In the genomic region with DNA sequence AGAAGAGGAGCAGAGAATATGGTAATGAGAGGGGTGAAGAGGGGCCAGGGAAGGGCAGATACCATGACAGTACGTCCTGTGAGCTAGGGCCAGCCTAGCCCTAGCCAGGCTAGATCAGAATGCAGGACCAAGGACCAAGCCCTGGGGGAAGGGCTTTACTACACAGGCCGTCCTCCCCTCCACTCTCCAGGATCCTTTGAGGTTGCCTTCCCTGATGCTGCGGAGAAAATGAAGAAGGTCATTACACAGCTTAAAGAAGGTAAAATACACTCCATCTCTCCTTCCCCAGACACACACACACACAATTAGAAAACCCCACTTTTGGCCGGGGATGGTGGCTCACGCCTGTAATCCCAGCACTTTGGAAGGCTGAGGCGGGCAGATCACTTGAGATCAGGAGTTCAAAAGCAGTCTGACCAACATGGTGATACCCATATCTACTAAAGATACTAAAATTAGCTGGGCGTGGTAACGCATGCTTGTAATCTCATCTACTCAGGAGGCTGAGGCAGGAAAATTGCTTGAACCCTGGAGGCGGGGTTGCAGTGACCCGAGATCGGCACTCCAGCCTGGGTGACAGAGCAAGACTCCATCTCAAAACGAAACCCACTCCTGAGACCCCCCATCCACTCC, we compare ENCODE assay signal across 15 cellular contexts. TPM values are rescaled to one million over a fixed set of nuclear protein-coding genes. Genes with fewer than 3 reads are reported as not detected.
DNase-seq lines count a peak whose midpoint lies in the region; ATAC-seq, FAIRE-seq and TF ChIP-seq lines count a peak whose summit lies in the region.
"Had no signal": no experiment of that assay in that cellular context is flagged by ENCODE, and none has a peak within 500 bp of the region (broad histone marks: within the 10 kb centered on the region; RNA-seq: fewer than 3 reads in every experiment).

No MANE protein-coding gene starts in this region.

- peak overlapping the region; percentile 21 to 61 (median 38) for H3K4me3 Mint-ChIP-seq in IgD-negative memory B cell
- no peak overlapping the region for H3K4me3 Mint-ChIP-seq in activated CD4-positive, alpha-beta T cell treated with anti-CD3 and anti-CD28 coated beads, Interleukin-2, amount 10 ng/mL, durations not matched to agents 24 days and 14 days

- TF ChIP-seq EP300 in A549 (IDR thresholded peaks at IDR 0.05) (no peak), esophagus muscularis mucosa (IDR thresholded peaks at IDR 0.05) (no peak)

- H3K27ac Mint-ChIP-seq in IgD-negative memory B cell: no peak overlapping the region
- no peak overlapping the region for H3K27ac Mint-ChIP-seq in activated CD4-positive, alpha-beta T cell treated with anti-CD3 and anti-CD28 coated beads, Interleukin-2, amount 10 ng/mL, durations not matched to agents 24 days and 14 days
- H3K27ac Mint-ChIP-seq: T-helper 1 cell treated with Interleukin-12 subunit alpha and Interleukin-12 subunit beta and Interleukin-4 antibody, amounts not matched to agents 30 μg/mL and 1 μg/mL, for 36 hours had no signal

- H3K27ac ChIP-seq in A549 (no peak overlapping the region), esophagus muscularis mucosa (replicated peaks in 1 of 4) (peak overlapping the region; percentile 88 to 94 (median 92)), parathyroid adenoma (no peak overlapping the region)
- H3K27ac ChIP-seq in effector memory CD4-positive, alpha-beta T cell (ENCODE audit: insufficient read depth, low read length, poor library complexity, severe bottlenecking): no peak overlapping the region

- POLR2A ChIA-PET in A549 (lab: Yijun Ruan, JAX): interaction anchor here (1.1 to 1.4 kb wide), 2 partner anchors 12 to 362 kb away, joined by 3 to 5 read pairs; no protein-coding TSS in a partner anchor

- no peak overlapping the region for H3K4me2 ChIP-seq in A549
- H3K4me2 ChIP-seq in parathyroid adenoma (ENCODE audit: low read length): peak overlapping the region; percentile 83

- H3K36me3 ChIP-seq in esophagus muscularis mucosa (peaks cover 19 to 74% (median 54%) of the 10 kb centered on the region in 4 donors), parathyroid adenoma (ENCODE audit: control insufficient read depth, insufficient read depth, low read length) (no peaks in the 10 kb centered on the region)
- no peaks in the 10 kb centered on the region for H3K36me3 ChIP-seq in effector memory CD4-positive, alpha-beta T cell (ENCODE audit: control insufficient read depth, insufficient read depth, low read length)

- peaks cover 21% of the 10 kb centered on the region for H3K27me3 Mint-ChIP-seq in IgD-negative memory B cell
- peaks cover 3% of the 10 kb centered on the region for H3K27me3 Mint-ChIP-seq in activated CD4-positive, alpha-beta T cell treated with anti-CD3 and anti-CD28 coated beads, Interleukin-2, amount 10 ng/mL, durations not matched to agents 24 days and 14 days

- intact Hi-C loops in esophagus muscularis mucosa (cut with DNase I) (loop anchor here (2.0 to 10.0 kb wide), 2 partner anchors 13 to 337 kb away; a partner anchor contains a TSS), sciatic nerve (cut with DNase I) (no loop called here)
- intact Hi-C loops in activated CD4-positive, alpha-beta T cell treated with anti-CD3 and anti-CD28 coated beads, Interleukin-2, amount 10 ng/mL, durations not matched to agents 24 days and 14 days (cut with micrococcal nuclease): no loop called here

- H3K4me3 ChIP-seq in A549 (no peak overlapping the region), esophagus muscularis mucosa (no peak overlapping the region), parathyroid adenoma (ENCODE audit: low read depth, low read length) (peak overlapping the region; percentile 81)
- no peak overlapping the region for H3K4me3 ChIP-seq in effector memory CD4-positive, alpha-beta T cell (ENCODE audit: insufficient read depth, low read depth, low read length, poor library complexity, severe bottlenecking)
- H3K4me3 ChIP-seq: MG63 had no signal

- no peak overlapping the region for H3K9ac ChIP-seq in parathyroid adenoma

- H3K27me3 ChIP-seq in esophagus muscularis mucosa (no peaks in the 10 kb centered on the region), parathyroid adenoma (ENCODE audit: control insufficient read depth, insufficient read depth, low read length) (no peaks in the 10 kb centered on the region)
- no peaks in the 10 kb centered on the region for H3K27me3 ChIP-seq in effector memory CD4-positive, alpha-beta T cell (replicated peaks; ENCODE audit: control insufficient read depth, insufficient read depth, low read length, poor library complexity, severe bottlenecking)
- H3K27me3 ChIP-seq: MG63 had no signal

- H3K9me3 ChIP-seq in A549: no peaks in the 10 kb centered on the region
- H3K9me3 ChIP-seq in esophagus muscularis mucosa: no peaks in the 10 kb centered on the region
- H3K9me3 ChIP-seq in parathyroid adenoma (ENCODE audit: control insufficient read depth, low read length): no peaks in the 10 kb centered on the region
- no peaks in the 10 kb centered on the region for H3K9me3 ChIP-seq in effector memory CD4-positive, alpha-beta T cell (ENCODE audit: control insufficient read depth, low read length)
- H3K9me3 ChIP-seq: MG63 had no signal

- H3K9me3 Mint-ChIP-seq in IgD-negative memory B cell: peaks cover 0 to 6% (median 0%) of the 10 kb centered on the region in 3 donors
- no peaks in the 10 kb centered on the region for H3K9me3 Mint-ChIP-seq in activated CD4-positive, alpha-beta T cell treated with anti-CD3 and anti-CD28 coated beads, Interleukin-2, amount 10 ng/mL, durations not matched to agents 24 days and 14 days
- H3K9me3 Mint-ChIP-seq: activated T-helper 2 cell treated with anti-CD3 and anti-CD28 coated beads, Interferon-gamma antibody, Interleukin-2, Interleukin-4, amounts not matched to agents 10 μg/mL and 5 μg/mL and 100 μg/mL, durations not matched to agents 14 hours and 24 hours and 36 hours had no signal

- no peak for FAIRE-seq in A549 (lab: Jason Lieb, UNC)
- FAIRE-seq: urothelium cell line had no signal

- no peak for DNase-seq in A549 (ENCODE audit: low read depth in 1 of 2, low spot score in 1 of 2)
- no peak for DNase-seq in esophagus muscularis mucosa (ENCODE audit: extremely low spot score)
- no peak for DNase-seq in activated CD4-positive, alpha-beta T cell treated with anti-CD3 and anti-CD28 coated beads, Interleukin-2, amount 10 ng/mL, durations not matched to agents 24 days and 14 days
- DNase-seq in effector memory CD4-positive, alpha-beta T cell: no peak
- DNase-seq in sciatic nerve (ENCODE audit: low spot score): no peak
- DNase-seq: DMS79, MG63, NCI-H2227 treated with DMSO at 0.1 percent for 48 hours had no signal

- no peaks in the 10 kb centered on the region for H3K79me2 ChIP-seq in parathyroid adenoma

- ATAC-seq in A549 (no peak), GM18867 (IDR thresholded peaks at IDR 0.05; ENCODE audit: unreplicated experiment) (no peak), sciatic nerve (no peak)

- peaks cover 28% of the 10 kb centered on the region; the same call in 2 of the 3 replicates for H3K4me1 ChIP-seq in A549
- H3K4me1 ChIP-seq in esophagus muscularis mucosa: peaks cover 34 to 47% (median 41%) of the 10 kb centered on the region in 4 donors
- H3K4me1 ChIP-seq in parathyroid adenoma: peaks cover 3% of the 10 kb centered on the region
- peaks cover 19% of the 10 kb centered on the region for H3K4me1 ChIP-seq in effector memory CD4-positive, alpha-beta T cell (ENCODE audit: control insufficient read depth, insufficient read depth, low read length, poor library complexity, severe bottlenecking)

- TF ChIP-seq CTCF in A549 (IDR thresholded peaks at IDR 0.05): no peak
- no peak for TF ChIP-seq CTCF in esophagus muscularis mucosa (IDR thresholded peaks at IDR 0.05)
- no peak for TF ChIP-seq CTCF in parathyroid adenoma (IDR thresholded peaks at IDR 0.05)

- TF ChIP-seq RAD21 in A549 (conservative IDR thresholded peaks at IDR 0.05 in 1 of 2, IDR thresholded peaks at IDR 0.05 in 1 of 2): no peak

- WGBS in A549 (ENCODE audit: missing lambda C conversion rate): 89% methylated on average over 12 of the region's 12 CpGs
- 81% methylated on average over 12 of the region's 12 CpGs for WGBS in esophagus muscularis mucosa

- no peaks in the 10 kb centered on the region for H3K36me3 Mint-ChIP-seq in IgD-negative memory B cell
- peaks cover 28% of the 10 kb centered on the region for H3K36me3 Mint-ChIP-seq in activated CD4-positive, alpha-beta T cell treated with anti-CD3 and anti-CD28 coated beads, Interleukin-2, amount 10 ng/mL, durations not matched to agents 24 days and 14 days (ENCODE audit: low read depth)

- peaks cover 10 to 17% (median 13%) of the 10 kb centered on the region in 3 donors for H3K4me1 Mint-ChIP-seq in IgD-negative memory B cell
- peaks cover 24% of the 10 kb centered on the region for H3K4me1 Mint-ChIP-seq in activated CD4-positive, alpha-beta T cell treated with anti-CD3 and anti-CD28 coated beads, Interleukin-2, amount 10 ng/mL, durations not matched to agents 24 days and 14 days

- TF ChIP-seq POLR2A in A549 (IDR thresholded peaks at IDR 0.05; ENCODE audit: low read length) (no peak), esophagus muscularis mucosa (IDR thresholded peaks at IDR 0.05; ENCODE audit: low read depth) (no peak)

- no peak overlapping the region for H2AFZ ChIP-seq in parathyroid adenoma

- CTCF ChIA-PET in A549 (lab: Yijun Ruan, JAX): interaction anchor here (3.5 kb wide), 1 partner anchor 13 kb away, joined by 28 read pairs; no protein-coding TSS in a partner anchor

RNA-seq across cellular contexts. Expression of a gene that starts 8.5 kb away (rescaled TPM):
- polyA plus RNA-seq in A549 (2011; rRNA removed) (9.5 and 12.0 TPM in 2 replicates), A549 (2017; fragmentation: RNase III; extraction: RNeasy Plus Mini Kit Qiagen cat#74134 plus additional on column Dnase treatment) (26.5 to 45.9 TPM (median 36.4 TPM) in 3 replicates), IgD-negative memory B cell (2.1 TPM)
- polyA plus RNA-seq in A549 (2012; cell fraction: cytosol; rRNA removed): 22.2 and 26.1 TPM in 2 replicates
- 73.5 and 87.0 TPM in 2 replicates for polyA plus RNA-seq in A549 (2012; cell fraction: nucleus; rRNA removed)
- polyA minus RNA-seq in A549 (2011; rRNA and poly(A)+ RNA removed): 8.7 and 10.0 TPM in 2 replicates
- total RNA-seq in esophagus muscularis mucosa (10 to 100 TPM; 11.8 to 37.8 (median 17.4) TPM), sciatic nerve (47.7 TPM)
- total RNA-seq in activated CD4-positive, alpha-beta T cell treated with anti-CD3 and anti-CD28 coated beads, Interleukin-2, amount 10 ng/mL, durations not matched to agents 24 days and 14 days: 6.7 and 7.0 TPM in 2 replicates

RNA-seq across cellular contexts. Expression of a gene that starts 22.2 kb away (rescaled TPM):
- not detected in 2 replicates for polyA plus RNA-seq in A549 (2011; rRNA removed)
- not detected in 2 replicates for polyA plus RNA-seq in A549 (2012; cell fraction: cytosol; rRNA removed)
- polyA plus RNA-seq in A549 (2012; cell fraction: nucleus; rRNA removed): not detected in 2 replicates
- polyA plus RNA-seq in A549 (2017; fragmentation: RNase III; extraction: RNeasy Plus Mini Kit Qiagen cat#74134 plus additional on column Dnase treatment): not detected in 3 replicates
- not detected in 2 replicates for polyA minus RNA-seq in A549 (2011; rRNA and poly(A)+ RNA removed)
- not detected for polyA plus RNA-seq in IgD-negative memory B cell
- total RNA-seq in esophagus muscularis mucosa: 10 to 100 TPM in 1 of 4 donors, 1 to 10 TPM in 1, under 1 TPM in 2; under 0.01 to 28.8 (median 1.3) TPM
- total RNA-seq in activated CD4-positive, alpha-beta T cell treated with anti-CD3 and anti-CD28 coated beads, Interleukin-2, amount 10 ng/mL, durations not matched to agents 24 days and 14 days: not detected in 2 replicates
- total RNA-seq in sciatic nerve: 0.58 TPM
- total RNA-seq: activated T-helper 2 cell treated with anti-CD3 and anti-CD28 coated beads, Interferon-gamma antibody, Interleukin-2, Interleukin-4, amounts not matched to agents 10 μg/mL and 5 μg/mL and 100 μg/mL, durations not matched to agents 14 hours and 24 hours and 36 hours had no signal

RNA-seq across cellular contexts. Expression of a gene that starts 50.1 kb away (rescaled TPM):
- polyA plus RNA-seq in A549 (2011; rRNA removed) (not detected in 2 replicates), A549 (2017; fragmentation: RNase III; extraction: RNeasy Plus Mini Kit Qiagen cat#74134 plus additional on column Dnase treatment) (0.04 to 0.05 TPM in 2 of 3 replicates, not detected in the other), IgD-negative memory B cell (1.5 TPM)
- not detected in 2 replicates for polyA plus RNA-seq in A549 (2012; cell fraction: cytosol; rRNA removed)
- not detected in 2 replicates for polyA plus RNA-seq in A549 (2012; cell fraction: nucleus; rRNA removed)
- polyA minus RNA-seq in A549 (2011; rRNA and poly(A)+ RNA removed): not detected in 2 replicates
- total RNA-seq in esophagus muscularis mucosa (10 to 100 TPM in 2 of 4 donors, 1 to 10 TPM in 2; 3.7 to 38.9 (median 7.7) TPM), sciatic nerve (15.5 TPM)
- total RNA-seq in activated CD4-positive, alpha-beta T cell treated with anti-CD3 and anti-CD28 coated beads, Interleukin-2, amount 10 ng/mL, durations not matched to agents 24 days and 14 days: not detected in 2 replicates
- total RNA-seq: activated T-helper 2 cell treated with anti-CD3 and anti-CD28 coated beads, Interferon-gamma antibody, Interleukin-2, Interleukin-4, amounts not matched to agents 10 μg/mL and 5 μg/mL and 100 μg/mL, durations not matched to agents 14 hours and 24 hours and 36 hours had no signal

RNA-seq across cellular contexts. Expression of a gene that starts 55.0 kb away (rescaled TPM):
- polyA plus RNA-seq in A549 (2011; rRNA removed) (0.03 TPM in 1 of 2 replicates, not detected in the other), A549 (2017; fragmentation: RNase III; extraction: RNeasy Plus Mini Kit Qiagen cat#74134 plus additional on column Dnase treatment) (not detected in 3 replicates), IgD-negative memory B cell (15.0 TPM)
- 0.04 TPM in 1 of 2 replicates, not detected in the other for polyA plus RNA-seq in A549 (2012; cell fraction: cytosol; rRNA removed)
- polyA plus RNA-seq in A549 (2012; cell fraction: nucleus; rRNA removed): 0.04 TPM in 2 replicates
- polyA minus RNA-seq in A549 (2011; rRNA and poly(A)+ RNA removed): not detected in 2 replicates
- total RNA-seq in esophagus muscularis mucosa (1 to 10 TPM in 3 of 4 donors, not detected in 1; 2.5 to 9.9 (median 5.0) TPM), sciatic nerve (4.1 TPM)
- total RNA-seq in activated CD4-positive, alpha-beta T cell treated with anti-CD3 and anti-CD28 coated beads, Interleukin-2, amount 10 ng/mL, durations not matched to agents 24 days and 14 days: not detected in 2 replicates
- total RNA-seq: activated T-helper 2 cell treated with anti-CD3 and anti-CD28 coated beads, Interferon-gamma antibody, Interleukin-2, Interleukin-4, amounts not matched to agents 10 μg/mL and 5 μg/mL and 100 μg/mL, durations not matched to agents 14 hours and 24 hours and 36 hours had no signal

RNA-seq across cellular contexts. Expression of a gene that starts 59.4 kb away (rescaled TPM):
- polyA plus RNA-seq in A549 (2011; rRNA removed): not detected in 2 replicates
- not detected in 2 replicates for polyA plus RNA-seq in A549 (2012; cell fraction: cytosol; rRNA removed)
- polyA plus RNA-seq in A549 (2012; cell fraction: nucleus; rRNA removed): not detected in 2 replicates
- polyA plus RNA-seq in A549 (2017; fragmentation: RNase III; extraction: RNeasy Plus Mini Kit Qiagen cat#74134 plus additional on column Dnase treatment): not detected in 3 replicates
- 0.21 TPM in 1 of 2 replicates, not detected in the other for polyA minus RNA-seq in A549 (2011; rRNA and poly(A)+ RNA removed)
- not detected for polyA plus RNA-seq in IgD-negative memory B cell
- 1 to 10 TPM in 2 of 4 donors, under 1 TPM in 1, not detected in 1; 0.29 to 9.1 (median 1.5) TPM for total RNA-seq in esophagus muscularis mucosa
- not detected in 2 replicates for total RNA-seq in activated CD4-positive, alpha-beta T cell treated with anti-CD3 and anti-CD28 coated beads, Interleukin-2, amount 10 ng/mL, durations not matched to agents 24 days and 14 days
- 2.4 TPM for total RNA-seq in sciatic nerve
- total RNA-seq: activated T-helper 2 cell treated with anti-CD3 and anti-CD28 coated beads, Interferon-gamma antibody, Interleukin-2, Interleukin-4, amounts not matched to agents 10 μg/mL and 5 μg/mL and 100 μg/mL, durations not matched to agents 14 hours and 24 hours and 36 hours; mucosa of gallbladder had no signal

Comparison
In these comparisons a context has a peak if more than half of its experiments do, and no peak if none do; other contexts are left out.
1. H3K27ac ChIP-seq: peak in esophagus muscularis mucosa (4 of 4); none in A549 (0 of 2), parathyroid adenoma (single experiment) and effector memory CD4-positive, alpha-beta T cell (single experiment).